Comparison of ENCODE assay signal across 8 cellular contexts in the genomic region with DNA sequence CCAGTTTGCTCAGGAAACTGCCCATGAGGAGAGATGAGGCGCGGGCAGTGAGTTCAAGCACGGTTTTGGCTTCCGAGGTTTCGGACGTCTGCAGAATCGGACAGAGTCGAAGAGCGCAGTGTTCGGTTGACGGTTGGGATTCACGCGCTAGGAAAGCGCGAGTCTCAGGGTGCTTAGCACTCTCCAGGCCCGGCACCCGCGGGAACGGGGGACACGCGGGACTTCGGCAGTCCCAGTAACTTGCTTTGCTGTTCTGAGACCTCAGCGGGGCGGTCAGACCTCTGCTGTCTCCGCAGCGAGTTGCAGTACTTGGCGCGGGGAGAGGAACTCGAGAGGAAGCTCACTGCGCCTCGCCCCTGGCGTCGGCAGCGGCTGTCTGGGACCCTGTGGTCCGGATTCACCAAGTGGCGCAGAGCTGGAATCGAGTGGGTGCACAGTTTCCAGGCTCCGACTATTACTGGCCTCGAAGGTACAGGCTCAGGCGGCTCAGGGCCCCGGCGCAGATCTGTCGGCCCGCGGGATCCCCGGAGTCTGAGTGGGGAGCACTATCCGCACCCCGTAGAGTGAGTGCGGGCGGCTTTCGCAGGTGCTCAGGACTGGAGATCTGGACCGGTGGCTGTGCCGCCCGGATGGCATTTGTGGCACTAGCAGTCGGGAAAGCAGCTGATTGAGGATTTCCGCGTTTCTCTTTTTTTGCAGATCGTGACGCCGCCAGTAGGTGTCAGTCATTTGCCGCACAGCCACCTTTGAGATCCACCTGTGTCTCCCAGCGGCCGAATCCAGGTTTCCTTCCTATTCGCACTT. TPM values are rescaled to one million over a fixed set of nuclear protein-coding genes. Genes with fewer than 3 reads are reported as not detected.
DNase-seq lines count a peak whose midpoint lies in the region; ATAC-seq and TF ChIP-seq lines count a peak whose summit lies in the region.

TSS of gene POM121L2 (minus strand) at position 128 of the 804 bp plus-strand sequence. CDS start at position 25, 103 bp downstream.

- H3K9me3 Mint-ChIP-seq in glutamatergic neuron (ENCODE audit: unreplicated experiment): peaks cover 11% of the 10 kb centered on the region

- no peak for TF ChIP-seq POLR2A in prostate gland (IDR thresholded peaks at IDR 0.05)

- H3K27ac ChIP-seq in HUES64 (ENCODE audit: low read depth, low read length) (no peak within 1 kb of the TSS), prostate gland (no peak within 1 kb of the TSS)

- ATAC-seq in GM21526 (IDR thresholded peaks at IDR 0.05; ENCODE audit: low FRiP score, unreplicated experiment): no peak

- H3K27me3 ChIP-seq in HUES64 (ENCODE audit: insufficient read depth, low read length) (peaks cover 65% of the 10 kb centered on the region), prostate gland (replicated peaks; ENCODE audit: insufficient read depth) (peaks cover 3% of the 10 kb centered on the region)

- 1% methylated on average over 64 of the region's 64 CpGs for WGBS in HUES64
- 3% methylated on average over 64 of the region's 64 CpGs for WGBS in prostate gland

- H3K4me1 ChIP-seq in HUES64 (ENCODE audit: insufficient read depth, low read length): 0 out of 2 replicates have a peak, but pooled peaks cover 2% of the 10 kb centered on the region
- no peaks in the 10 kb centered on the region for H3K4me1 ChIP-seq in prostate gland (replicated peaks)

- H3K36me3 Mint-ChIP-seq in glutamatergic neuron (ENCODE audit: unreplicated experiment): peaks cover 7% of the 10 kb centered on the region

- peak within 1 kb of the TSS; percentile 67 for H3K4me3 ChIP-seq in HUES64 (ENCODE audit: low read length)
- H3K4me3 ChIP-seq in prostate gland: peak within 1 kb of the TSS; percentile 31 to 33

- no peaks in the 10 kb centered on the region for H3K4me1 Mint-ChIP-seq in glutamatergic neuron (ENCODE audit: low read depth, unreplicated experiment)

- H3K9ac ChIP-seq in HUES64 (ENCODE audit: low read depth, low read length): no peak within 1 kb of the TSS

- peak; percentile 89 for TF ChIP-seq CTCF in GM12872 (IDR thresholded peaks at IDR 0.05; ENCODE audit: insufficient read depth, low read depth, low read length)
- TF ChIP-seq CTCF in glutamatergic neuron (IDR thresholded peaks at IDR 0.05; ENCODE audit: partially characterized antibody, unreplicated experiment): peak; percentile 75
- TF ChIP-seq CTCF in prostate gland (IDR thresholded peaks at IDR 0.05): peak; percentile 26 to 69 (median 59)

- intact Hi-C loops in prostate gland (cut with DNase I): no loop called here

- DNase-seq in RPMI7951 (ENCODE audit: low read depth) (peak; percentile 57), glutamatergic neuron (peak; percentile 67), prostate gland (ENCODE audit: low spot score) (peak; percentile 73), globus pallidus (ENCODE audit: low spot score) (no peak)
- peak; percentile 84 for DNase-seq in activated effector memory CD4-positive, alpha-beta T cell treated with anti-CD3 and anti-CD28 coated beads, Interleukin-2, amount 50 U/mL, for 16 hours

- peaks cover 20% of the 10 kb centered on the region for H3K27me3 Mint-ChIP-seq in glutamatergic neuron (ENCODE audit: unreplicated experiment)

- no peak within 1 kb of the TSS for H3K27ac Mint-ChIP-seq in glutamatergic neuron (ENCODE audit: unreplicated experiment)

- no peaks in the 10 kb centered on the region; the same call in 1 of the 2 replicates for H3K9me3 ChIP-seq in HUES64 (ENCODE audit: insufficient read depth, low read depth, low read length)
- no peaks in the 10 kb centered on the region for H3K9me3 ChIP-seq in prostate gland

- peak within 1 kb of the TSS; percentile 92 for H3K4me3 Mint-ChIP-seq in glutamatergic neuron (ENCODE audit: unreplicated experiment)

- H3K36me3 ChIP-seq in HUES64 (ENCODE audit: insufficient read depth, low read length) (no peaks in the 10 kb centered on the region), prostate gland (no peaks in the 10 kb centered on the region)

RNA-seq across cellular contexts. Expression of gene POM121L2, which starts in this region (rescaled TPM):
- polyA plus RNA-seq in HUES64 (2013, experiment 1 of 2): not detected
- not detected for polyA plus RNA-seq in HUES64 (2013, experiment 2 of 2)
- total RNA-seq in RPMI7951 (2014; rRNA removed; shearing (Covaris generic)): 0.12 TPM in 1 of 2 replicates, not detected in the other
- total RNA-seq in glutamatergic neuron (ENCODE audit: unreplicated experiment) (not detected), prostate gland (under 1 TPM in 1 of 2 donors, not detected in 1; 0.62 TPM)

Comparison
In these comparisons a context has a peak if more than half of its experiments do, and no peak if none do; other contexts are left out.
1. Peak in DNase-seq in RPMI7951; RNA of the gene not detected or under 1 TPM.
2. Peak in DNase-seq in glutamatergic neuron; RNA of the gene not detected or under 1 TPM.
3. Peak in DNase-seq and H3K4me3 ChIP-seq in prostate gland; RNA of the gene not detected or under 1 TPM.